Comparison of ENCODE assay signal across 9 cellular contexts in the genomic region with DNA sequence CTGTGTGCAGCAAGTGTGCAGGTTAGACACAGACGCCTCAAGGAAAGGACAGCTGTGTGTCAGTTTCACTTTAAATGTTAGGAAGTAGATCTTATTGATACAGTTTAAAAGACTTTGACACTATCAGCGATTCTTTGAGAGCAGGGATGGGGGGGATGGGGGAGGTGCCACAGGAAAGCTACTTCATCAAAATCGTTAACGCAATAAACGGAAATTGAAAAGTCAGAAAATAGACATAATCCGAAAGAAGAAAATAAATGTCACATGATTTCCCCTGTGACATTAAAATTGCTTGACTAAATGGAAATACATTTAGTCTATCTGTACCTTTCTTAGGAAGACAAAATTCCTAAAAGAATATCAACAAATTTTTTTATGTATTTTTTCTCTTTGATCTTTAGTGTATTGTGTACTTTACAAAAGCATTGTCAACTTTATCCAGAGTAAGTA. TPM values are rescaled to one million over a fixed set of nuclear protein-coding genes. Genes with fewer than 3 reads are reported as not detected.
DNase-seq lines count a peak whose midpoint lies in the region; ATAC-seq, FAIRE-seq and TF ChIP-seq lines count a peak whose summit lies in the region.
"Had no signal": no experiment of that assay in that cellular context is flagged by ENCODE, and none has a peak within 500 bp of the region (broad histone marks: within the 10 kb centered on the region; RNA-seq: fewer than 3 reads in every experiment).

No MANE protein-coding gene starts in this region.

- peaks cover 25% of the 10 kb centered on the region for H3K4me1 ChIP-seq in CD4-positive, alpha-beta memory T cell (ENCODE audit: insufficient read depth, low read length)
- H3K4me1 ChIP-seq in H1 (replicated peaks in 1 of 4; ENCODE audit: control insufficient read depth in 3 of 4, insufficient read depth in 4 of 4, low read length in 3 of 4) (peaks cover 0 to 4% (median 0%) of the 10 kb centered on the region in 4 experiments; a peak in 2 of 7 replicates), neutrophil (ENCODE audit: control insufficient read depth in 1 of 2, insufficient read depth in 1 of 2, low read depth in 1 of 2, low read length in 1 of 2) (peaks cover 18 to 20% of the 10 kb centered on the region in 2 experiments)

- no peaks in the 10 kb centered on the region for H3K9me3 ChIP-seq in CD4-positive, alpha-beta memory T cell (ENCODE audit: control insufficient read depth in 1 of 2, low read length in 2 of 2)
- H3K9me3 ChIP-seq in H1 (ENCODE audit: insufficient read depth in 2 of 2, low read depth in 1 of 2, low read length in 1 of 2): no peaks in the 10 kb centered on the region
- H3K9me3 ChIP-seq in neutrophil: no peaks in the 10 kb centered on the region

- H3K14ac ChIP-seq in H1 (ENCODE audit: insufficient read length): no peak overlapping the region

- no peak for TF ChIP-seq RAD21 in H1 (IDR thresholded peaks at IDR 0.05 in 1 of 2, conservative IDR thresholded peaks at IDR 0.05 in 1 of 2; ENCODE audit: low read depth in 2 of 2, low read length in 2 of 2)

- H4K91ac ChIP-seq in H1 (replicated peaks; ENCODE audit: insufficient read length, low read length): no peak overlapping the region

- no peak overlapping the region for H3K18ac ChIP-seq in H1 (ENCODE audit: extremely low read depth, low read length)

- POLR2A ChIA-PET in CD4-positive, alpha-beta memory T cell (lab: Charles Lee; ENCODE audit: partially characterized antibody): interaction anchor here (0.5 to 2.1 kb wide), 9 partner anchors 11 to 798 kb away, joined by 3 to 14 read pairs (median 3); a partner anchor contains a TSS
- POLR2A ChIA-PET in RWPE1 (lab: Yijun Ruan, JAX; ENCODE audit: low non-redundant PET): interaction anchor here (0.6 kb wide), 2 partner anchors 40 to 437 kb away, joined by 4 read pairs; no protein-coding TSS in a partner anchor
- POLR2A ChIA-PET in H1 (lab: Charles Lee; ENCODE audit: partially characterized antibody): interaction anchor here (1.0 kb wide), 1 partner anchor 115 kb away, joined by 4 read pairs; no protein-coding TSS in a partner anchor

- H2BK15ac ChIP-seq in H1 (ENCODE audit: low read length): 0 out of 2 replicates have a peak overlapping the region, but pooled peaks have one; percentile 72

- intact Hi-C loops in CD4-positive, alpha-beta memory T cell (cut with micrococcal nuclease): loop anchor here (2.0 to 5.0 kb wide), 5 partner anchors 86 to 936 kb away; a partner anchor contains a TSS

- no peaks in the 10 kb centered on the region for H3K9me3 Mint-ChIP-seq in CD4-positive, alpha-beta memory T cell

- H4K8ac ChIP-seq in H1 (ENCODE audit: extremely low read depth, insufficient read depth, low read length): peak overlapping the region; percentile 45

- no peaks in the 10 kb centered on the region for H3K27me3 Mint-ChIP-seq in CD4-positive, alpha-beta memory T cell

- no peak overlapping the region for H2BK20ac ChIP-seq in H1 (ENCODE audit: low read length)

- no peaks in the 10 kb centered on the region for H3K79me1 ChIP-seq in H1 (ENCODE audit: low read depth, low read length)

- peak overlapping the region; percentile 95; the same call in 1 of the 2 replicates for H2BK5ac ChIP-seq in H1 (ENCODE audit: low read depth, low read length)

- H3K27ac Mint-ChIP-seq in CD4-positive, alpha-beta memory T cell: peak overlapping the region; percentile 97 to 100 (median 98)

- peak overlapping the region; percentile 21 for H3K4ac ChIP-seq in H1 (replicated peaks; ENCODE audit: insufficient read length, low read depth, low read length)

- peak overlapping the region; percentile 70 to 83 for H3K4me2 ChIP-seq in H1 (ENCODE audit: insufficient read depth in 1 of 2, low read depth in 2 of 2, low read length in 2 of 2)

- peak overlapping the region; percentile 45 for H4K5ac ChIP-seq in H1 (ENCODE audit: insufficient read length, low read depth, low read length)

- CTCF ChIA-PET in CD4-positive, alpha-beta memory T cell (lab: Charles Lee; ENCODE audit: partially characterized antibody): no interaction called here
- CTCF ChIA-PET in RWPE1 (lab: Yijun Ruan, JAX) (no interaction called here), H1 (lab: Charles Lee; ENCODE audit: partially characterized antibody) (no interaction called here)

- TF ChIP-seq POLR2A in H1 (IDR thresholded peaks at IDR 0.05; ENCODE audit: control extremely low read depth in 1 of 2, low read depth in 2 of 2, low read length in 2 of 2): no peak

- no peak for ATAC-seq in GM19328 (IDR thresholded peaks at IDR 0.05; ENCODE audit: unreplicated experiment)
- no peak for ATAC-seq in GM18867 (IDR thresholded peaks at IDR 0.05; ENCODE audit: unreplicated experiment)
- no peak for ATAC-seq in HG03378 (IDR thresholded peaks at IDR 0.05; ENCODE audit: unreplicated experiment)

- 0 out of 2 replicates have a peak overlapping the region, but pooled peaks have one; percentile 52 for H2BK12ac ChIP-seq in H1 (ENCODE audit: low read depth, low read length)

- H3K9ac ChIP-seq in H1 (replicated peaks in 1 of 4; ENCODE audit: extremely low read depth in 1 of 4, low read depth in 3 of 4, low read length in 3 of 4): peak overlapping the region in 3 of 4 experiments; percentile 77 to 87 (median 85); a peak in 5 of 7 replicates

- peak in 2 of 5 donors; percentile 46 to 72 for DNase-seq in CD4-positive, alpha-beta memory T cell
- DNase-seq in RWPE1 (ENCODE audit: low spot score) (no peak), H1 (ENCODE audit: low read depth in 1 of 2, low spot score in 2 of 2) (no peak), HTR-8/SVneo (ENCODE audit: insufficient read length, low spot score) (no peak)

- H3K4me3 ChIP-seq in CD4-positive, alpha-beta memory T cell (ENCODE audit: low read length in 2 of 2): peak overlapping the region; percentile 95 to 99
- H3K4me3 ChIP-seq in H1 (ENCODE audit: extremely low read depth in 1 of 4, insufficient read depth in 2 of 4, low read depth in 3 of 4, low read length in 4 of 4): peak overlapping the region; percentile 75 to 90 (median 80)
- H3K4me3 ChIP-seq in neutrophil (ENCODE audit: low read depth in 1 of 2, low read length in 1 of 2): peak overlapping the region; percentile 75 to 93

- H3K23ac ChIP-seq in H1 (ENCODE audit: insufficient read length): no peak overlapping the region

- no peak overlapping the region for H2AK5ac ChIP-seq in H1 (ENCODE audit: low read depth, low read length)

- H3K23me2 ChIP-seq in H1 (ENCODE audit: low read depth, low read length): peaks cover 7% of the 10 kb centered on the region; the same call in 1 of the 2 replicates

- H2BK120ac ChIP-seq in H1 (replicated peaks; ENCODE audit: low read depth, low read length): no peak overlapping the region

- TF ChIP-seq CTCF in RWPE1 (conservative IDR thresholded peaks at IDR 0.05; ENCODE audit: low read depth): no peak
- TF ChIP-seq CTCF in H1 (IDR thresholded peaks at IDR 0.05; ENCODE audit: control extremely low read depth in 1 of 3, insufficient read depth in 1 of 3, low read depth in 1 of 3, low read length in 3 of 3): no peak
- no peak for TF ChIP-seq CTCF in neutrophil (IDR thresholded peaks at IDR 0.05)

- H3K4me3 Mint-ChIP-seq in CD4-positive, alpha-beta memory T cell: peak overlapping the region; percentile 95 to 99 (median 98)

- no peak for TF ChIP-seq EP300 in H1 (IDR thresholded peaks at IDR 0.05; ENCODE audit: borderline replicate concordance in 1 of 2, low read depth in 2 of 2, low read length in 2 of 2)

- WGBS in H1 (ENCODE audit: extremely low coverage in 1 of 2, insufficient coverage in 1 of 2, insufficient read length in 1 of 2, insufficient replicate concordance in 2 of 2, low coverage in 1 of 2, low lambda C conversion rate in 2 of 2, missing lambda C conversion rate in 1 of 2), 2 experiments: 0% methylated on average over 6 of the region's 6 CpGs; no CpG with 5 or more reads in 1 of the 2 experiments

- no peaks in the 10 kb centered on the region for H4K20me1 ChIP-seq in H1 (replicated peaks in 1 of 2; ENCODE audit: control insufficient read depth in 1 of 2, insufficient read depth in 2 of 2, low read length in 2 of 2)

- FAIRE-seq in H1 (lab: Jason Lieb, UNC) (no peak), HTR-8/SVneo (lab: Jason Lieb, UNC) (no peak)
- FAIRE-seq: endometrium had no signal

- H3K79me2 ChIP-seq in H1 (ENCODE audit: control insufficient read depth in 1 of 2, insufficient read depth in 2 of 2, low read length in 2 of 2): peaks cover 0 to 17% of the 10 kb centered on the region in 2 experiments; a peak in 2 of 4 replicates

- no peaks in the 10 kb centered on the region for H3K36me3 ChIP-seq in CD4-positive, alpha-beta memory T cell (ENCODE audit: insufficient read depth, low read length)
- H3K36me3 ChIP-seq in H1 (ENCODE audit: control insufficient read depth in 2 of 4, insufficient read depth in 4 of 4, low read length in 3 of 4) (no peaks in the 10 kb centered on the region), neutrophil (no peaks in the 10 kb centered on the region)

- peaks cover 21 to 47% (median 29%) of the 10 kb centered on the region in 4 donors for H3K4me1 Mint-ChIP-seq in CD4-positive, alpha-beta memory T cell

- no peaks in the 10 kb centered on the region for H3K27me3 ChIP-seq in CD4-positive, alpha-beta memory T cell (ENCODE audit: insufficient read depth, low read length)
- H3K27me3 ChIP-seq in H1 (replicated peaks in 1 of 4; ENCODE audit: control insufficient read depth in 3 of 4, extremely low read depth in 1 of 4, insufficient read depth in 3 of 4, low read length in 3 of 4): no peaks in the 10 kb centered on the region
- H3K27me3 ChIP-seq in neutrophil: no peaks in the 10 kb centered on the region

- H3K56ac ChIP-seq in H1 (replicated peaks; ENCODE audit: insufficient read length, low read depth, low read length): peak overlapping the region; percentile 84

- H3K27ac ChIP-seq in CD4-positive, alpha-beta memory T cell (ENCODE audit: low read depth, low read length): peak overlapping the region; percentile 84
- peak overlapping the region; percentile 98 for H3K27ac ChIP-seq in RWPE1
- H3K27ac ChIP-seq in H1 (ENCODE audit: low read depth, low read length): peak overlapping the region; percentile 88; the same call in 1 of the 2 replicates
- H3K27ac ChIP-seq in neutrophil: peak overlapping the region; percentile 87

- peak overlapping the region; percentile 94 for H2AFZ ChIP-seq in H1 (ENCODE audit: low read length)

- peaks cover 19 to 30% of the 10 kb centered on the region in 2 donors for H3K36me3 Mint-ChIP-seq in CD4-positive, alpha-beta memory T cell

TF ChIP-seq in H1, 55 proteins besides CTCF, POLR2A, EP300 and RAD21 (continues in another document):
- TF ChIP-seq GTF2F1 (IDR thresholded peaks at IDR 0.05; ENCODE audit: borderline replicate concordance, low read depth, low read length): no peak

RNA-seq across cellular contexts. Expression of a gene that starts 0.5 kb away (rescaled TPM):
- total RNA-seq in CD4-positive, alpha-beta memory T cell: 10 to 100 TPM; 71.3 to 76.4 TPM
- polyA plus RNA-seq in CD4-positive, alpha-beta memory T cell: 10 to 100 TPM; 11.7 to 22.6 TPM
- 29.7 and 33.4 TPM in 2 replicates for total RNA-seq in H1 (2021; fragmentation: NEBNext Ultra II Directional; extraction: Animal tissue kit (Norgen Biotek cat#: 25700))
- 4.2 and 10.7 TPM in 2 replicates for polyA plus RNA-seq in H1 (2011; rRNA removed)
- 8.1 TPM for polyA plus RNA-seq in H1 (2011; cell fraction: cytosol; rRNA removed)
- polyA plus RNA-seq in H1 (2011; cell fraction: nucleus; rRNA removed): 9.9 TPM
- 10.3 to 14.2 TPM (median 12.0 TPM) in 4 replicates for polyA plus RNA-seq in H1 (2012, experiment 1 of 2)
- 1.2 TPM for polyA plus RNA-seq in H1 (2012, experiment 2 of 2)
- 16.4 TPM for polyA plus RNA-seq in H1 (2013, experiment 1 of 2)
- 15.3 TPM for polyA plus RNA-seq in H1 (2013, experiment 2 of 2)
- 14.3 and 27.0 TPM in 2 replicates for polyA minus RNA-seq in H1 (2011; rRNA and poly(A)+ RNA removed)
- polyA minus RNA-seq in H1 (2011; cell fraction: cytosol; rRNA and poly(A)+ RNA removed): 16.0 TPM
- 62.3 TPM for polyA minus RNA-seq in H1 (2011; cell fraction: nucleus; rRNA and poly(A)+ RNA removed)
